Comparison of ENCODE assay signal across 1 cellular context in the genomic region with DNA sequence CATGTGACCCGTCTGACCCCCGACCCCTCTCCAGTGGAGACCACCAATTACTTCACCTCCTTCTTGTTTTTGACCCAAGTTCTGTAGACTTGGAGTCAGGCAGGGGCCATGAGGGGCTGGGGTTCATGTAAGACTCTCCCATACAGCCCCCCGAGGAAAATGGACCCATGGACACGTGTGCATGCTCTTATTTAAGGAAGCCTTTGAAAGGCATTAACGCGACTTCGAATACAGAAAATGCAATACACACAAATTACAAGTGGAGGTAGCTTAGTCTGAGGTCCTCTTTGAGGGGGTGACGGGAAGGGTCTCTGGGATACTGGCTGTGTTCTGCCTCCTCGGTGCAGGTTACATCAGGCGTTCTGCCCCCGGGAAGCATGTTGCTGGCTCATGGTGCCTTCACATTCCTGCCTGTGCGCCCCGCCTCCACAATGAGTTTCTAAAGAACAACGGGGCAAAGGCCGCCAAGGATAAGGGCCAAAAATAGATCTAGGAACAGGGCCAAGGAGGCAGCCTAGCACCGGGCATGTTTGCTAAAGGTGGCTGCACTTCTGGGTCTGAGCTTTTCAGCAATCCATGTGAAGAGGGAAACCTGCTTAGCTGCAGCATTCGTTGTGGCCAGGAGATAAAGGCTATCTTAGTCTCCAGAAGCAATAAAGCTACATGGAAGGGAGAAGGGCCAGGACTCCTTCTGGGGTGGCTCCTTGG.
A peak's percentile ranks its signal among the peaks of the same experiment; 100 is the strongest.
TF ChIP-seq lines count a peak whose summit lies in the region.

No MANE protein-coding gene starts in this region.

TF ChIP-seq in K562, 482 proteins besides CTCF, POLR2A, EP300 and RAD21 (continued from another document and continues in another):
- TF ChIP-seq, protein P1, sequence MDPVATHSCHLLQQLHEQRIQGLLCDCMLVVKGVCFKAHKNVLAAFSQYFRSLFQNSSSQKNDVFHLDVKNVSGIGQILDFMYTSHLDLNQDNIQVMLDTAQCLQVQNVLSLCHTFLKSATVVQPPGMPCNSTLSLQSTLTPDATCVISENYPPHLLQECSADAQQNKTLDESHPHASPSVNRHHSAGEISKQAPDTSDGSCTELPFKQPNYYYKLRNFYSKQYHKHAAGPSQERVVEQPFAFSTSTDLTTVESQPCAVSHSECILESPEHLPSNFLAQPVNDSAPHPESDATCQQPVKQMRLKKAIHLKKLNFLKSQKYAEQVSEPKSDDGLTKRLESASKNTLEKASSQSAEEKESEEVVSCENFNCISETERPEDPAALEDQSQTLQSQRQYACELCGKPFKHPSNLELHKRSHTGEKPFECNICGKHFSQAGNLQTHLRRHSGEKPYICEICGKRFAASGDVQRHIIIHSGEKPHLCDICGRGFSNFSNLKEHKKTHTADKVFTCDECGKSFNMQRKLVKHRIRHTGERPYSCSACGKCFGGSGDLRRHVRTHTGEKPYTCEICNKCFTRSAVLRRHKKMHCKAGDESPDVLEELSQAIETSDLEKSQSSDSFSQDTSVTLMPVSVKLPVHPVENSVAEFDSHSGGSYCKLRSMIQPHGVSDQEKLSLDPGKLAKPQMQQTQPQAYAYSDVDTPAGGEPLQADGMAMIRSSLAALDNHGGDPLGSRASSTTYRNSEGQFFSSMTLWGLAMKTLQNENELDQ (CRISPR knock-in tag; IDR thresholded peaks at IDR 0.05; ENCODE audit: borderline replicate concordance) = no peak
- TF ChIP-seq, protein P2, sequence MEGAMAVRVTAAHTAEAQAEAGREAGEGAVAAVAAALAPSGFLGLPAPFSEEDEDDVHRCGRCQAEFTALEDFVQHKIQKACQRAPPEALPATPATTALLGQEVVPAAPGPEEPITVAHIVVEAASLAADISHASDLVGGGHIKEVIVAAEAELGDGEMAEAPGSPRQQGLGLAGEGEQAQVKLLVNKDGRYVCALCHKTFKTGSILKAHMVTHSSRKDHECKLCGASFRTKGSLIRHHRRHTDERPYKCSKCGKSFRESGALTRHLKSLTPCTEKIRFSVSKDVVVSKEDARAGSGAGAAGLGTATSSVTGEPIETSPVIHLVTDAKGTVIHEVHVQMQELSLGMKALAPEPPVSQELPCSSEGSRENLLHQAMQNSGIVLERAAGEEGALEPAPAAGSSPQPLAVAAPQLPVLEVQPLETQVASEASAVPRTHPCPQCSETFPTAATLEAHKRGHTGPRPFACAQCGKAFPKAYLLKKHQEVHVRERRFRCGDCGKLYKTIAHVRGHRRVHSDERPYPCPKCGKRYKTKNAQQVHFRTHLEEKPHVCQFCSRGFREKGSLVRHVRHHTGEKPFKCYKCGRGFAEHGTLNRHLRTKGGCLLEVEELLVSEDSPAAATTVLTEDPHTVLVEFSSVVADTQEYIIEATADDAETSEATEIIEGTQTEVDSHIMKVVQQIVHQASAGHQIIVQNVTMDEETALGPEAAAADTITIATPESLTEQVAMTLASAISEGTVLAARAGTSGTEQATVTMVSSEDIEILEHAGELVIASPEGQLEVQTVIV (CRISPR knock-in tag; IDR thresholded peaks at IDR 0.05; ENCODE audit: borderline replicate concordance) = no peak
- no peak for TF ChIP-seq ZNF121 (CRISPR knock-in tag; conservative IDR thresholded peaks at IDR 0.05)
- TF ChIP-seq PCBP1 (IDR thresholded peaks at IDR 0.05; ENCODE audit: low read depth, low read length, poor library complexity, severe bottlenecking) = no peak
- no peak; a peak in 1 of 4 replicates for TF ChIP-seq ETV6 (IDR thresholded peaks at IDR 0.05; ENCODE audit: borderline replicate concordance in 1 of 2, low read depth in 2 of 2, low read length in 1 of 2)
- no peak for TF ChIP-seq ETV6 (CRISPR knock-in tag; IDR thresholded peaks at IDR 0.05; ENCODE audit: borderline replicate concordance)
- TF ChIP-seq SAP30 (IDR thresholded peaks at IDR 0.05; ENCODE audit: borderline replicate concordance, insufficient read depth, low read depth, low read length, poor library complexity, severe bottlenecking) = no peak
- TF ChIP-seq KLF6 (CRISPR knock-in tag; IDR thresholded peaks at IDR 0.05; ENCODE audit: borderline replicate concordance) = no peak
- no peak for TF ChIP-seq SMARCB1 (IDR thresholded peaks at IDR 0.05; ENCODE audit: insufficient read length, low read depth)
- TF ChIP-seq, protein P3, sequence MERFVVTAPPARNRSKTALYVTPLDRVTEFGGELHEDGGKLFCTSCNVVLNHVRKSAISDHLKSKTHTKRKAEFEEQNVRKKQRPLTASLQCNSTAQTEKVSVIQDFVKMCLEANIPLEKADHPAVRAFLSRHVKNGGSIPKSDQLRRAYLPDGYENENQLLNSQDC (CRISPR knock-in tag; IDR thresholded peaks at IDR 0.05) = no peak
- no peak for TF ChIP-seq ZZZ3 (IDR thresholded peaks at IDR 0.05)
- TF ChIP-seq SMARCA5 (IDR thresholded peaks at IDR 0.05) = no peak
- TF ChIP-seq, protein P4, sequence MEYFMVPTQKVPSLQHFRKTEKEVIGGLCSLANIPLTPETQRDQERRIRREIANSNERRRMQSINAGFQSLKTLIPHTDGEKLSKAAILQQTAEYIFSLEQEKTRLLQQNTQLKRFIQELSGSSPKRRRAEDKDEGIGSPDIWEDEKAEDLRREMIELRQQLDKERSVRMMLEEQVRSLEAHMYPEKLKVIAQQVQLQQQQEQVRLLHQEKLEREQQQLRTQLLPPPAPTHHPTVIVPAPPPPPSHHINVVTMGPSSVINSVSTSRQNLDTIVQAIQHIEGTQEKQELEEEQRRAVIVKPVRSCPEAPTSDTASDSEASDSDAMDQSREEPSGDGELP (CRISPR knock-in tag; IDR thresholded peaks at IDR 0.05; ENCODE audit: borderline replicate concordance) = peak; percentile 50; the same call in 1 of the 2 replicates
- peak; percentile 56; the same call in 1 of the 2 replicates for TF ChIP-seq FOXK1 (CRISPR knock-in tag; IDR thresholded peaks at IDR 0.05; ENCODE audit: borderline replicate concordance)
- TF ChIP-seq, protein P5, sequence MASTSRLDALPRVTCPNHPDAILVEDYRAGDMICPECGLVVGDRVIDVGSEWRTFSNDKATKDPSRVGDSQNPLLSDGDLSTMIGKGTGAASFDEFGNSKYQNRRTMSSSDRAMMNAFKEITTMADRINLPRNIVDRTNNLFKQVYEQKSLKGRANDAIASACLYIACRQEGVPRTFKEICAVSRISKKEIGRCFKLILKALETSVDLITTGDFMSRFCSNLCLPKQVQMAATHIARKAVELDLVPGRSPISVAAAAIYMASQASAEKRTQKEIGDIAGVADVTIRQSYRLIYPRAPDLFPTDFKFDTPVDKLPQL (IDR thresholded peaks at IDR 0.05; ENCODE audit: extremely low read depth, insufficient read length) = no peak
- no peak for TF ChIP-seq ZFP1 (CRISPR knock-in tag; IDR thresholded peaks at IDR 0.05)
- TF ChIP-seq, protein P6, sequence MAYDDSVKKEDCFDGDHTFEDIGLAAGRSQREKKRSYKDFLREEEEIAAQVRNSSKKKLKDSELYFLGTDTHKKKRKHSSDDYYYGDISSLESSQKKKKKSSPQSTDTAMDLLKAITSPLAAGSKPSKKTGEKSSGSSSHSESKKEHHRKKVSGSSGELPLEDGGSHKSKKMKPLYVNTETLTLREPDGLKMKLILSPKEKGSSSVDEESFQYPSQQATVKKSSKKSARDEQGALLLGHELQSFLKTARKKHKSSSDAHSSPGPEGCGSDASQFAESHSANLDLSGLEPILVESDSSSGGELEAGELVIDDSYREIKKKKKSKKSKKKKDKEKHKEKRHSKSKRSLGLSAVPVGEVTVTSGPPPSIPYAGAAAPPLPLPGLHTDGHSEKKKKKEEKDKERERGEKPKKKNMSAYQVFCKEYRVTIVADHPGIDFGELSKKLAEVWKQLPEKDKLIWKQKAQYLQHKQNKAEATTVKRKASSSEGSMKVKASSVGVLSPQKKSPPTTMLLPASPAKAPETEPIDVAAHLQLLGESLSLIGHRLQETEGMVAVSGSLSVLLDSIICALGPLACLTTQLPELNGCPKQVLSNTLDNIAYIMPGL (CRISPR knock-in tag; IDR thresholded peaks at IDR 0.05) = no peak
- no peak for TF ChIP-seq NR3C1 (CRISPR knock-in tag; IDR thresholded peaks at IDR 0.05)
- TF ChIP-seq, protein P7, sequence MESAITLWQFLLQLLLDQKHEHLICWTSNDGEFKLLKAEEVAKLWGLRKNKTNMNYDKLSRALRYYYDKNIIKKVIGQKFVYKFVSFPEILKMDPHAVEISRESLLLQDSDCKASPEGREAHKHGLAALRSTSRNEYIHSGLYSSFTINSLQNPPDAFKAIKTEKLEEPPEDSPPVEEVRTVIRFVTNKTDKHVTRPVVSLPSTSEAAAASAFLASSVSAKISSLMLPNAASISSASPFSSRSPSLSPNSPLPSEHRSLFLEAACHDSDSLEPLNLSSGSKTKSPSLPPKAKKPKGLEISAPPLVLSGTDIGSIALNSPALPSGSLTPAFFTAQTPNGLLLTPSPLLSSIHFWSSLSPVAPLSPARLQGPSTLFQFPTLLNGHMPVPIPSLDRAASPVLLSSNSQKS (CRISPR knock-in tag; IDR thresholded peaks at IDR 0.05) = no peak
- TF ChIP-seq, protein P8, sequence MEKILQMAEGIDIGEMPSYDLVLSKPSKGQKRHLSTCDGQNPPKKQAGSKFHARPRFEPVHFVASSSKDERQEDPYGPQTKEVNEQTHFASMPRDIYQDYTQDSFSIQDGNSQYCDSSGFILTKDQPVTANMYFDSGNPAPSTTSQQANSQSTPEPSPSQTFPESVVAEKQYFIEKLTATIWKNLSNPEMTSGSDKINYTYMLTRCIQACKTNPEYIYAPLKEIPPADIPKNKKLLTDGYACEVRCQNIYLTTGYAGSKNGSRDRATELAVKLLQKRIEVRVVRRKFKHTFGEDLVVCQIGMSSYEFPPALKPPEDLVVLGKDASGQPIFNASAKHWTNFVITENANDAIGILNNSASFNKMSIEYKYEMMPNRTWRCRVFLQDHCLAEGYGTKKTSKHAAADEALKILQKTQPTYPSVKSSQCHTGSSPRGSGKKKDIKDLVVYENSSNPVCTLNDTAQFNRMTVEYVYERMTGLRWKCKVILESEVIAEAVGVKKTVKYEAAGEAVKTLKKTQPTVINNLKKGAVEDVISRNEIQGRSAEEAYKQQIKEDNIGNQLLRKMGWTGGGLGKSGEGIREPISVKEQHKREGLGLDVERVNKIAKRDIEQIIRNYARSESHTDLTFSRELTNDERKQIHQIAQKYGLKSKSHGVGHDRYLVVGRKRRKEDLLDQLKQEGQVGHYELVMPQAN (IDR thresholded peaks at IDR 0.05; ENCODE audit: borderline replicate concordance) = no peak
- peak; percentile 77 for TF ChIP-seq L3MBTL2 (IDR thresholded peaks at IDR 0.05)
- no peak for TF ChIP-seq SMC3 (conservative IDR thresholded peaks at IDR 0.05; ENCODE audit: insufficient read depth, low read depth, low read length)
- TF ChIP-seq HOXB6 (CRISPR knock-in tag; IDR thresholded peaks at IDR 0.05; ENCODE audit: borderline replicate concordance) = no peak
- TF ChIP-seq ZNF311 (CRISPR knock-in tag; IDR thresholded peaks at IDR 0.05) = peak; percentile 10; the same call in 1 of the 2 replicates
- no peak for TF ChIP-seq ZNF197 (CRISPR knock-in tag; IDR thresholded peaks at IDR 0.05; ENCODE audit: low read depth)
- TF ChIP-seq, protein P9, sequence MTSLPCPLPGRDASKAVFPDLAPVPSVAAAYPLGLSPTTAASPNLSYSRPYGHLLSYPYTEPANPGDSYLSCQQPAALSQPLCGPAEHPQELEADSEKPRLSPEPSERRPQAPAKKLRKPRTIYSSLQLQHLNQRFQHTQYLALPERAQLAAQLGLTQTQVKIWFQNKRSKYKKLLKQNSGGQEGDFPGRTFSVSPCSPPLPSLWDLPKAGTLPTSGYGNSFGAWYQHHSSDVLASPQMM (CRISPR knock-in tag; IDR thresholded peaks at IDR 0.05) = no peak
- TF ChIP-seq CC2D1A (IDR thresholded peaks at IDR 0.05) = peak; percentile 66; the same call in 1 of the 2 replicates
- TF ChIP-seq, protein P10, sequence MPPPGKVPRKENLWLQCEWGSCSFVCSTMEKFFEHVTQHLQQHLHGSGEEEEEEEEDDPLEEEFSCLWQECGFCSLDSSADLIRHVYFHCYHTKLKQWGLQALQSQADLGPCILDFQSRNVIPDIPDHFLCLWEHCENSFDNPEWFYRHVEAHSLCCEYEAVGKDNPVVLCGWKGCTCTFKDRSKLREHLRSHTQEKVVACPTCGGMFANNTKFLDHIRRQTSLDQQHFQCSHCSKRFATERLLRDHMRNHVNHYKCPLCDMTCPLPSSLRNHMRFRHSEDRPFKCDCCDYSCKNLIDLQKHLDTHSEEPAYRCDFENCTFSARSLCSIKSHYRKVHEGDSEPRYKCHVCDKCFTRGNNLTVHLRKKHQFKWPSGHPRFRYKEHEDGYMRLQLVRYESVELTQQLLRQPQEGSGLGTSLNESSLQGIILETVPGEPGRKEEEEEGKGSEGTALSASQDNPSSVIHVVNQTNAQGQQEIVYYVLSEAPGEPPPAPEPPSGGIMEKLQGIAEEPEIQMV (tag; conservative IDR thresholded peaks at IDR 0.05; ENCODE audit: low read depth) = no peak
- no peak for TF ChIP-seq PHTF2 (CRISPR knock-in tag; IDR thresholded peaks at IDR 0.05)
- no peak for TF ChIP-seq POLR3G (IDR thresholded peaks at IDR 0.05; ENCODE audit: extremely low read depth, insufficient read length, insufficient replicate concordance)
- peak; percentile 84 for TF ChIP-seq MTA2 (IDR thresholded peaks at IDR 0.05; ENCODE audit: low read depth)
- no peak for TF ChIP-seq CCAR2 (IDR thresholded peaks at IDR 0.05; ENCODE audit: low read depth, low read length)
- TF ChIP-seq PML (IDR thresholded peaks at IDR 0.05; ENCODE audit: low read length) = peak; percentile 90
- no peak for TF ChIP-seq PTTG1 (tag; IDR thresholded peaks at IDR 0.05; ENCODE audit: low read depth)
- 0 out of 2 replicates have a peak, but pooled peaks have one; percentile 56 for TF ChIP-seq HDAC2 (IDR thresholded peaks at IDR 0.05)
- TF ChIP-seq CBX1 (IDR thresholded peaks at IDR 0.05; ENCODE audit: low read depth) = no peak
- no peak for TF ChIP-seq ZNF586 (CRISPR knock-in tag; conservative IDR thresholded peaks at IDR 0.05)
- TF ChIP-seq, protein P11, sequence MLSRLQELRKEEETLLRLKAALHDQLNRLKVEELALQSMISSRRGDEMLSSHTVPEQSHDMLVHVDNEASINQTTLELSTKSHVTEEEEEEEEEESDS (CRISPR knock-in tag; IDR thresholded peaks at IDR 0.05) = no peak
- TF ChIP-seq, protein P12, sequence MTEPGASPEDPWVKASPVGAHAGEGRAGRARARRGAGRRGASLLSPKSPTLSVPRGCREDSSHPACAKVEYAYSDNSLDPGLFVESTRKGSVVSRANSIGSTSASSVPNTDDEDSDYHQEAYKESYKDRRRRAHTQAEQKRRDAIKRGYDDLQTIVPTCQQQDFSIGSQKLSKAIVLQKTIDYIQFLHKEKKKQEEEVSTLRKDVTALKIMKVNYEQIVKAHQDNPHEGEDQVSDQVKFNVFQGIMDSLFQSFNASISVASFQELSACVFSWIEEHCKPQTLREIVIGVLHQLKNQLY (CRISPR knock-in tag; conservative IDR thresholded peaks at IDR 0.05) = no peak
- peak; percentile 95 for TF ChIP-seq TEAD4 (IDR thresholded peaks at IDR 0.05; ENCODE audit: low read length)
- TF ChIP-seq TEAD4 (CRISPR knock-in tag; IDR thresholded peaks at IDR 0.05; ENCODE audit: borderline replicate concordance) = no peak
